In genomic region chr10:5071411-5072198, GRCh38 we compare ENCODE assay signal across 8 cellular contexts. TPM values are rescaled to one million over a fixed set of nuclear protein-coding genes. Genes with fewer than 3 reads are reported as not detected.
DNase-seq lines count a peak whose midpoint lies in the region; ATAC-seq and TF ChIP-seq lines count a peak whose summit lies in the region.

No MANE protein-coding gene starts in this region.

- H3K4me3 Mint-ChIP-seq in Calu3 (ENCODE audit: low read depth, unreplicated experiment): peak overlapping the region; percentile 55
- H3K4me3 Mint-ChIP-seq in CD8-positive, alpha-beta T cell: no peak overlapping the region

- no peaks in the 10 kb centered on the region for H3K9me3 ChIP-seq in CD8-positive, alpha-beta T cell (ENCODE audit: low read length)

- peak; percentile 65 for DNase-seq in Calu3
- DNase-seq in NCI-H526 (lab: John Stamatoyannopoulos, UW): peak; percentile 53 to 73
- DNase-seq in epithelial cell of prostate (ENCODE audit: low read depth, low spot score): no peak
- peak; percentile 83 for DNase-seq in mucosa of gallbladder (ENCODE audit: low spot score)
- DNase-seq in CD8-positive, alpha-beta T cell: no peak
- DNase-seq in activated effector memory CD4-positive, alpha-beta T cell treated with anti-CD3 and anti-CD28 coated beads, Interleukin-2, amount 50 U/mL, for 16 hours: no peak

- H3K4me1 Mint-ChIP-seq in Calu3 (ENCODE audit: low read depth, unreplicated experiment): peaks cover 49% of the 10 kb centered on the region
- no peaks in the 10 kb centered on the region for H3K4me1 Mint-ChIP-seq in CD8-positive, alpha-beta T cell (ENCODE audit: low read depth)

- BruUV-seq in Calu3 (replicated peaks; lab: Mats Ljungman, UMichigan): no TSS peak

- H3K27me3 ChIP-seq in CD8-positive, alpha-beta T cell (ENCODE audit: insufficient read depth, low read length): no peaks in the 10 kb centered on the region

- H3K4me1 ChIP-seq in CD8-positive, alpha-beta T cell (ENCODE audit: insufficient read depth, low read length): no peaks in the 10 kb centered on the region

- no peaks in the 10 kb centered on the region for H3K36me3 ChIP-seq in CD8-positive, alpha-beta T cell (ENCODE audit: insufficient read depth, low read length)

- no peak overlapping the region for H3K4me3 ChIP-seq in CD8-positive, alpha-beta T cell (ENCODE audit: low read depth, low read length)

- POLR2A ChIA-PET in CD8-positive, alpha-beta T cell (lab: Charles Lee): no interaction called here

- H3K36me3 Mint-ChIP-seq in Calu3 (ENCODE audit: insufficient read depth, unreplicated experiment): peaks cover 17% of the 10 kb centered on the region
- no peaks in the 10 kb centered on the region for H3K36me3 Mint-ChIP-seq in CD8-positive, alpha-beta T cell

- no peak for ATAC-seq in GM18907 (IDR thresholded peaks at IDR 0.05; ENCODE audit: unreplicated experiment)
- ATAC-seq in CD8-positive, alpha-beta T cell: no peak
- ATAC-seq in GM21447 (IDR thresholded peaks at IDR 0.05; ENCODE audit: unreplicated experiment): no peak

- peak overlapping the region; percentile 66 for H3K27ac ChIP-seq in epithelial cell of prostate
- H3K27ac ChIP-seq in CD8-positive, alpha-beta T cell (ENCODE audit: low read depth, low read length): no peak overlapping the region

- no peaks in the 10 kb centered on the region for H3K27me3 Mint-ChIP-seq in Calu3 (ENCODE audit: unreplicated experiment)
- H3K27me3 Mint-ChIP-seq in CD8-positive, alpha-beta T cell (ENCODE audit: low read depth): no peaks in the 10 kb centered on the region

- TF ChIP-seq CTCF in Calu3 (IDR thresholded peaks at IDR 0.05; ENCODE audit: unreplicated experiment): no peak
- no peak for TF ChIP-seq CTCF in CD8-positive, alpha-beta T cell (IDR thresholded peaks at IDR 0.05)

- intact Hi-C loops in Calu3 (cut with micrococcal nuclease; ENCODE audit: unreplicated experiment): loop anchor here (1.0 kb wide), 1 partner anchor 23 kb away; the partner anchor contains the start of gene AKR1C3
- intact Hi-C loops in CD8-positive, alpha-beta T cell (cut with DNase I, micrococcal nuclease): no loop called here

- CTCF ChIA-PET in Calu3 (lab: Charles Lee): no interaction called here
- CTCF ChIA-PET in CD8-positive, alpha-beta T cell (lab: Charles Lee): interaction anchor here (1.0 kb wide), 1 partner anchor 10 kb away, joined by 3 read pairs; no protein-coding TSS in a partner anchor

- peak overlapping the region; percentile 96 for H3K27ac Mint-ChIP-seq in Calu3 (ENCODE audit: unreplicated experiment)
- no peak overlapping the region for H3K27ac Mint-ChIP-seq in CD8-positive, alpha-beta T cell

- peaks cover 4% of the 10 kb centered on the region for H3K9me3 Mint-ChIP-seq in Calu3 (ENCODE audit: low read depth, unreplicated experiment)
- no peaks in the 10 kb centered on the region for H3K9me3 Mint-ChIP-seq in CD8-positive, alpha-beta T cell

RNA-seq across cellular contexts. Expression of gene AKR1C3, which starts 22.6 kb away (rescaled TPM):
- total RNA-seq in Calu3 (2022) (177 and 181 TPM in 2 replicates), mucosa of gallbladder (553 TPM)
- under 1 TPM; 0.53 to 0.57 TPM for total RNA-seq in CD8-positive, alpha-beta T cell

Comparison
In these comparisons a context has a peak if more than half of its experiments do, and no peak if none do; other contexts are left out.
1. DNase-seq: peak in Calu3 (single experiment), NCI-H526 (2 of 2) and mucosa of gallbladder (single experiment); none in epithelial cell of prostate (single experiment), CD8-positive, alpha-beta T cell (0 of 7) and activated effector memory CD4-positive, alpha-beta T cell treated with anti-CD3 and anti-CD28 coated beads, Interleukin-2, amount 50 U/mL, for 16 hours (single experiment).
2. RNA of gene AKR1C3, which starts 22.6 kb away (total RNA-seq): 553 TPM in mucosa of gallbladder (single experiment) and 177 to 181 TPM in Calu3; 0.53 to 0.57 TPM in CD8-positive, alpha-beta T cell; every median in the first group is over 100 times any median in the second.